Comparison of ENCODE assay signal across 17 cellular contexts in genomic region chr2:238594796-238595749, GRCh38.
A peak's percentile ranks its signal among the peaks of the same experiment; 100 is the strongest.
DNase-seq lines count a peak whose midpoint lies in the region; ATAC-seq and TF ChIP-seq lines count a peak whose summit lies in the region.
"Had no signal": no experiment of that assay in that cellular context is flagged by ENCODE, and none has a peak within 500 bp of the region (broad histone marks: within the 10 kb centered on the region; RNA-seq: fewer than 3 reads in every experiment).

No MANE protein-coding gene starts in this region.

- peak overlapping the region in 2 of 3 experiments; percentile 26 to 98 for H3K27ac Mint-ChIP-seq in nephron

- whole genome bisulfite sequencing in gastroesophageal sphincter (ENCODE audit: low coverage in 1 of 2), 2 donors = 93 to 100% methylated on average over 1 to 5 of the region's 13 CpGs

- H3K9ac ChIP-seq in HCT116 (ENCODE audit: low read length) = no peak overlapping the region
- H3K9ac ChIP-seq in stomach smooth muscle (ENCODE audit: low read length in 2 of 2) = no peak overlapping the region

- no peak overlapping the region for H3K27ac ChIP-seq in HCT116 (ENCODE audit: low read depth, low read length)
- peak overlapping the region in 3 of 4 donors; percentile 88 to 92 (median 92) for H3K27ac ChIP-seq in gastroesophageal sphincter
- peak overlapping the region; percentile 94 for H3K27ac ChIP-seq in stomach smooth muscle (ENCODE audit: low read length)
- no peak overlapping the region for H3K27ac ChIP-seq in caudate nucleus (ENCODE audit: low read depth, low read length)

- CTCF ChIA-PET in HCT116 (lab: Charles Lee) = no interaction called here

- intact Hi-C loops in HCT116 (cut with micrococcal nuclease) = no loop called here

- BruUV-seq in HCT116 (replicated peaks; lab: Mats Ljungman, UMichigan) = no TSS peak

- TF ChIP-seq EP300 in gastroesophageal sphincter (IDR thresholded peaks at IDR 0.05) = no peak

- no peak for ATAC-seq in HCT116
- no peak for ATAC-seq in gastroesophageal sphincter
- ATAC-seq: K562, Right ventricle myocardium inferior had no signal

- no peaks in the 10 kb centered on the region for H3K79me2 ChIP-seq in HCT116 (ENCODE audit: insufficient read depth, low read length)

- TF ChIP-seq POLR2A in HCT116 (IDR thresholded peaks at IDR 0.05; ENCODE audit: borderline replicate concordance, extremely low read depth, insufficient read depth, insufficient read length) (no peak), gastroesophageal sphincter (IDR thresholded peaks at IDR 0.05) (no peak)

- RAD21 ChIA-PET in HCT116 (lab: Charles Lee; ENCODE audit: low non-redundant PET in 1 of 2, low total read pairs in 2 of 2, uncharacterized antibody in 2 of 2, unreplicated experiment in 2 of 2) = no interaction called here

- TF ChIP-seq CTCF in HCT116 (IDR thresholded peaks at IDR 0.05 in 2 of 3, conservative IDR thresholded peaks at IDR 0.05 in 1 of 3; ENCODE audit: borderline replicate concordance in 1 of 3, insufficient read depth in 1 of 3, low read depth in 2 of 3, low read length in 2 of 3) (no peak), gastroesophageal sphincter (IDR thresholded peaks at IDR 0.05) (no peak), nephron (IDR thresholded peaks at IDR 0.05; ENCODE audit: unreplicated experiment in 3 of 3) (no peak)

- H3K9me3 Mint-ChIP-seq in nephron = no peaks in the 10 kb centered on the region

- no peak overlapping the region for H2AFZ ChIP-seq in HCT116 (ENCODE audit: low read depth, low read length, poor library complexity, severe bottlenecking)

- peaks cover 23 to 38% of the 10 kb centered on the region in 2 experiments for H3K4me1 ChIP-seq in HCT116 (ENCODE audit: control insufficient read depth in 1 of 2, insufficient read depth in 2 of 2, low read length in 2 of 2)
- peaks cover 5 to 46% (median 8%) of the 10 kb centered on the region in 3 donors for H3K4me1 ChIP-seq in gastroesophageal sphincter
- H3K4me1 ChIP-seq in stomach smooth muscle (ENCODE audit: control insufficient read depth, insufficient read depth, low read length) = peaks cover 36% of the 10 kb centered on the region
- H3K4me1 ChIP-seq: HAP-1 had no signal

- no peak for DNase-seq in HCT116 (ENCODE audit: low read depth, low spot score)
- no peak for DNase-seq in NCI-H446 treated with DMSO at 0.1 percent for 48 hours (lab: John Stamatoyannopoulos, UW)
- DNase-seq in caudate nucleus (lab: John Stamatoyannopoulos, UW) = no peak
- no peak for DNase-seq in OCI-M2 (lab: John Stamatoyannopoulos, UW; ENCODE audit: unreplicated experiment)
- DNase-seq: ACHN; AML-193; COR-L47; DMS 273 treated with DMSO at 0.1 percent for 48 hours; NCI-H1105; NCI-H2081; NK-92 treated with Interleukin-12 subunit alpha and Interleukin-12 subunit beta, amount 100 ng/mL, for 24 hours had no signal

- H3K4me1 Mint-ChIP-seq in nephron = peaks cover 34% of the 10 kb centered on the region

- H3K9me3 ChIP-seq in HCT116 (ENCODE audit: control insufficient read depth in 1 of 2, insufficient read depth in 1 of 2, low read depth in 1 of 2, low read length in 2 of 2) (no peaks in the 10 kb centered on the region), gastroesophageal sphincter (no peaks in the 10 kb centered on the region), stomach smooth muscle (ENCODE audit: control insufficient read depth in 2 of 2, low read length in 2 of 2) (no peaks in the 10 kb centered on the region)
- H3K9me3 ChIP-seq: HAP-1 had no signal

- H3K36me3 Mint-ChIP-seq in nephron (ENCODE audit: low read depth) = no peaks in the 10 kb centered on the region

- no peak overlapping the region for H3K4me3 Mint-ChIP-seq in nephron

- no peaks in the 10 kb centered on the region for H3K27me3 Mint-ChIP-seq in nephron (ENCODE audit: low read depth)

- H3K4me3 ChIP-seq in HCT116 (replicated peaks in 1 of 2; ENCODE audit: low read depth in 1 of 2, low read length in 2 of 2) (no peak overlapping the region), gastroesophageal sphincter (no peak overlapping the region), stomach smooth muscle (ENCODE audit: low read length in 2 of 2) (no peak overlapping the region)
- H3K4me3 ChIP-seq: HAP-1, K562 had no signal

- TF ChIP-seq RAD21 in HCT116 (IDR thresholded peaks at IDR 0.05; ENCODE audit: low read depth) = no peak

- 0 out of 2 replicates have a peak overlapping the region, but pooled peaks have one; percentile 5 for H3K4me2 ChIP-seq in HCT116 (ENCODE audit: low read length)

- no peaks in the 10 kb centered on the region for H3K9me2 ChIP-seq in HCT116 (ENCODE audit: insufficient read depth)

- POLR2A ChIA-PET in HCT116 (lab: Charles Lee) = no interaction called here

- no peaks in the 10 kb centered on the region for H4K20me1 ChIP-seq in HCT116 (ENCODE audit: insufficient read depth)

- H3K36me3 ChIP-seq in HCT116 (ENCODE audit: control insufficient read depth in 1 of 2, insufficient read depth in 2 of 2, low read length in 2 of 2) (no peaks in the 10 kb centered on the region), gastroesophageal sphincter (no peaks in the 10 kb centered on the region), stomach smooth muscle (ENCODE audit: control insufficient read depth in 2 of 2, insufficient read depth in 2 of 2, low read length in 2 of 2) (no peaks in the 10 kb centered on the region)
- H3K36me3 ChIP-seq: HAP-1 had no signal

- no peaks in the 10 kb centered on the region for H3K27me3 ChIP-seq in HCT116 (ENCODE audit: insufficient read depth, low read length)
- no peaks in the 10 kb centered on the region for H3K27me3 ChIP-seq in gastroesophageal sphincter
- no peaks in the 10 kb centered on the region for H3K27me3 ChIP-seq in stomach smooth muscle (ENCODE audit: control insufficient read depth in 1 of 2, insufficient read depth in 2 of 2, low read length in 2 of 2)

TF ChIP-seq in HCT116, 20 proteins besides CTCF, POLR2A, EP300 and RAD21:
- TF ChIP-seq REST (IDR thresholded peaks at IDR 0.05; ENCODE audit: low read depth) (no peak), POLR2AphosphoS5 (IDR thresholded peaks at IDR 0.05; ENCODE audit: low read depth, low read length) (no peak), SIN3A (IDR thresholded peaks at IDR 0.05; ENCODE audit: low read depth) (no peak)

Comparison
In these comparisons a context has a peak if more than half of its experiments do, and no peak if none do; other contexts are left out.
1. H3K27ac ChIP-seq: peak in gastroesophageal sphincter (3 of 4) and stomach smooth muscle (single experiment); none in HCT116 (single experiment) and caudate nucleus (single experiment).